Comparison of ENCODE assay signal across 15 cellular contexts in the genomic region with DNA sequence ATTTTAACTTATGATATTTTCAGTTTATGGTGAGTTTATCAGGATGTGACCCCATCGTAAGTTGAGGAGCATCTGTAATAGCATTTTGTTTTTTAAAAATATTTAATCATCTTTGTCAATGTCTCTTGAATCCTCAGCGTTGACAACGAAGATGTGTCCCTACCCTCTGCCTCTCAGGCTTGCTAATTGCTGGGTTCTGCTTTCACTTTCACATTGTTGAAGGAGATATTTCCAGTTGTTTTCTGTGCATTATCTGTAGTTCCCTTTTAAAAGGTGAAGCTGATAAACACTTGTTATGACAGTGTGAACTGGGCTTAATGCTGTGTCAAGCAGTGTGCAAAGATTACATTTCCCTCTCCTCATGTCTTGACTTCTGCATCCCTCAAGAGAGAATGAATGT. TPM values are rescaled to one million over a fixed set of nuclear protein-coding genes. Genes with fewer than 3 reads are reported as not detected.
DNase-seq lines count a peak whose midpoint lies in the region; ATAC-seq and TF ChIP-seq lines count a peak whose summit lies in the region.
"Had no signal": no experiment of that assay in that cellular context is flagged by ENCODE, and none has a peak within 500 bp of the region (broad histone marks: within the 10 kb centered on the region; RNA-seq: fewer than 3 reads in every experiment).

No MANE protein-coding gene starts in this region.

- peak overlapping the region; percentile 47 for H3K4me3 Mint-ChIP-seq in activated CD4-positive, alpha-beta T cell treated with anti-CD3 and anti-CD28 coated beads, Interleukin-2, amount 10 ng/mL, durations not matched to agents 24 days and 14 days
- H3K4me3 Mint-ChIP-seq in activated naive CD8-positive, alpha-beta T cell treated with anti-CD3 and anti-CD28 coated beads, Interleukin-2, amount 50 U/mL, for 24 hours = no peak overlapping the region
- H3K4me3 Mint-ChIP-seq in nephron progenitor cell = no peak overlapping the region

- H3K9me3 Mint-ChIP-seq in activated CD4-positive, alpha-beta T cell treated with anti-CD3 and anti-CD28 coated beads, Interleukin-2, amount 10 ng/mL, durations not matched to agents 24 days and 14 days = no peaks in the 10 kb centered on the region
- H3K9me3 Mint-ChIP-seq in activated naive CD8-positive, alpha-beta T cell treated with anti-CD3 and anti-CD28 coated beads, Interleukin-2, amount 50 U/mL, for 24 hours = no peaks in the 10 kb centered on the region
- H3K9me3 Mint-ChIP-seq in nephron progenitor cell = no peaks in the 10 kb centered on the region

- H3K4me1 Mint-ChIP-seq in activated CD4-positive, alpha-beta T cell treated with anti-CD3 and anti-CD28 coated beads, Interleukin-2, amount 10 ng/mL, durations not matched to agents 24 days and 14 days = peaks cover 10% of the 10 kb centered on the region
- peaks cover 10% of the 10 kb centered on the region for H3K4me1 Mint-ChIP-seq in activated naive CD8-positive, alpha-beta T cell treated with anti-CD3 and anti-CD28 coated beads, Interleukin-2, amount 50 U/mL, for 24 hours
- H3K4me1 Mint-ChIP-seq in nephron progenitor cell = peaks cover 28% of the 10 kb centered on the region

- H3K27me3 Mint-ChIP-seq in activated CD4-positive, alpha-beta T cell treated with anti-CD3 and anti-CD28 coated beads, Interleukin-2, amount 10 ng/mL, durations not matched to agents 24 days and 14 days = no peaks in the 10 kb centered on the region
- H3K27me3 Mint-ChIP-seq in activated naive CD8-positive, alpha-beta T cell treated with anti-CD3 and anti-CD28 coated beads, Interleukin-2, amount 50 U/mL, for 24 hours = no peaks in the 10 kb centered on the region
- peaks cover 3% of the 10 kb centered on the region for H3K27me3 Mint-ChIP-seq in nephron progenitor cell (ENCODE audit: low read depth, poor library complexity)

- peak overlapping the region; percentile 70 for H3K27ac Mint-ChIP-seq in activated CD4-positive, alpha-beta T cell treated with anti-CD3 and anti-CD28 coated beads, Interleukin-2, amount 10 ng/mL, durations not matched to agents 24 days and 14 days
- peak overlapping the region; percentile 67 for H3K27ac Mint-ChIP-seq in activated naive CD8-positive, alpha-beta T cell treated with anti-CD3 and anti-CD28 coated beads, Interleukin-2, amount 50 U/mL, for 24 hours
- peak overlapping the region; percentile 79 for H3K27ac Mint-ChIP-seq in nephron progenitor cell

- no peak for ATAC-seq in activated naive CD8-positive, alpha-beta T cell treated with anti-CD3 and anti-CD28 coated beads, Interleukin-2, amount 50 U/mL, for 24 hours
- ATAC-seq: A549 had no signal

- TF ChIP-seq CTCF in nephron progenitor cell (IDR thresholded peaks at IDR 0.05) = no peak

- DNase-seq in activated CD4-positive, alpha-beta T cell treated with anti-CD3 and anti-CD28 coated beads, Interleukin-2, amount 10 ng/mL, durations not matched to agents 24 days and 14 days = no peak
- DNase-seq in activated CD4-positive, alpha-beta T cell treated with anti-CD3 and anti-CD28 coated beads for 1 hour = no peak
- peak; percentile 57 for DNase-seq in NOMO-1 treated with DMSO at 0.1 percent for 48 hours (lab: John Stamatoyannopoulos, UW; ENCODE audit: unreplicated experiment)
- no peak for DNase-seq in activated naive CD8-positive, alpha-beta T cell treated with anti-CD3 and anti-CD28 coated beads, Interleukin-2, amount 50 U/mL, for 24 hours
- no peak for DNase-seq in nephron progenitor cell
- DNase-seq in nucleus accumbens (lab: John Stamatoyannopoulos, UW) = no peak
- DNase-seq in GM19238 (ENCODE audit: insufficient read length, low spot score) = no peak
- DNase-seq in HCEC 1CT = no peak
- DNase-seq: activated gamma-delta T cell; central memory CD4-positive, alpha-beta T cell; hippocampal formation; NCI-H187 treated with DMSO at 0.1 percent for 48 hours; NCI-H774; trophoblast cell had no signal

- intact Hi-C loops in activated CD4-positive, alpha-beta T cell treated with anti-CD3 and anti-CD28 coated beads, Interleukin-2, amount 10 ng/mL, durations not matched to agents 24 days and 14 days (cut with micrococcal nuclease) = no loop called here

- peaks cover 71% of the 10 kb centered on the region for H3K36me3 Mint-ChIP-seq in activated CD4-positive, alpha-beta T cell treated with anti-CD3 and anti-CD28 coated beads, Interleukin-2, amount 10 ng/mL, durations not matched to agents 24 days and 14 days (ENCODE audit: low read depth)
- peaks cover 72% of the 10 kb centered on the region for H3K36me3 Mint-ChIP-seq in activated naive CD8-positive, alpha-beta T cell treated with anti-CD3 and anti-CD28 coated beads, Interleukin-2, amount 50 U/mL, for 24 hours (ENCODE audit: low read depth)
- peaks cover 81% of the 10 kb centered on the region for H3K36me3 Mint-ChIP-seq in nephron progenitor cell (ENCODE audit: low read depth)

RNA-seq across cellular contexts. Expression of a gene that starts 54.8 kb away (rescaled TPM):
- total RNA-seq in activated CD4-positive, alpha-beta T cell treated with anti-CD3 and anti-CD28 coated beads, Interleukin-2, amount 10 ng/mL, durations not matched to agents 24 days and 14 days = 135 and 136 TPM in 2 replicates
